In genomic region chr1:93738075-93738622, GRCh38 we compare ENCODE assay signal across 13 cellular contexts. TPM values are rescaled to one million over a fixed set of nuclear protein-coding genes. Genes with fewer than 3 reads are reported as not detected.
DNase-seq lines count a peak whose midpoint lies in the region; ATAC-seq and TF ChIP-seq lines count a peak whose summit lies in the region.
"Had no signal": no experiment of that assay in that cellular context is flagged by ENCODE, and none has a peak within 500 bp of the region (broad histone marks: within the 10 kb centered on the region; RNA-seq: fewer than 3 reads in every experiment).

No MANE protein-coding gene starts in this region.

- H3K4me3 Mint-ChIP-seq in activated T-cell treated with anti-CD3 and anti-CD28 coated beads, Interleukin-2, amount 50 U/mL, for 72 hours = no peak overlapping the region
- H3K4me3 Mint-ChIP-seq in activated T-cell treated with anti-CD3 and anti-CD28 coated beads, Interleukin-2, amount 50 U/mL, for 24 hours = no peak overlapping the region
- no peak overlapping the region for H3K4me3 Mint-ChIP-seq in glutamatergic neuron (ENCODE audit: unreplicated experiment)
- H3K4me3 Mint-ChIP-seq: activated CD4-positive, alpha-beta memory T cell treated with anti-CD3 and anti-CD28 coated beads, Interleukin-2, amount 10 ng/mL, durations not matched to agents 7 days and 5 days; effector memory CD8-positive, alpha-beta T cell had no signal

- no peaks in the 10 kb centered on the region for H3K9me3 ChIP-seq in left ventricle myocardium inferior (replicated peaks)

- no peaks in the 10 kb centered on the region for H3K27me3 Mint-ChIP-seq in activated T-cell treated with anti-CD3 and anti-CD28 coated beads, Interleukin-2, amount 50 U/mL, for 72 hours (ENCODE audit: low read depth)
- no peaks in the 10 kb centered on the region for H3K27me3 Mint-ChIP-seq in activated T-cell treated with anti-CD3 and anti-CD28 coated beads, Interleukin-2, amount 50 U/mL, for 24 hours
- H3K27me3 Mint-ChIP-seq in glutamatergic neuron (ENCODE audit: unreplicated experiment) = peaks cover 4% of the 10 kb centered on the region
- H3K27me3 Mint-ChIP-seq: effector memory CD8-positive, alpha-beta T cell had no signal

- H3K4me3 ChIP-seq in fibroblast of the aortic adventitia (ENCODE audit: low read depth, low read length) = no peak overlapping the region
- no peak overlapping the region for H3K4me3 ChIP-seq in left ventricle myocardium inferior

- DNase-seq in activated T-cell treated with anti-CD3 and anti-CD28 coated beads, Interleukin-2, amount 50 U/mL, for 72 hours = no peak
- DNase-seq in activated T-cell treated with anti-CD3 and anti-CD28 coated beads, Interleukin-2, amount 50 U/mL, for 24 hours = no peak
- DNase-seq in SW480 (ENCODE audit: low spot score) (peak; percentile 85), fibroblast of the aortic adventitia (ENCODE audit: low read depth) (peak; percentile 59), NCI-H748 (lab: John Stamatoyannopoulos, UW; ENCODE audit: unreplicated experiment) (no peak), HT-29 (ENCODE audit: low spot score) (no peak), left ventricle myocardium inferior (no peak), glutamatergic neuron (no peak)
- DNase-seq: 8988T; activated CD4-positive, alpha-beta memory T cell treated with anti-CD3 and anti-CD28 coated beads, Interleukin-2, amount 10 ng/mL, durations not matched to agents 7 days and 5 days; effector memory CD8-positive, alpha-beta T cell; NCI-H446 treated with DMSO at 0.1 percent for 48 hours; stimulated activated CD4-positive, alpha-beta T cell treated with anti-CD3 and anti-CD28 coated beads, Interleukin-15, amount 100 ng/mL, for 24 hours had no signal

- no peaks in the 10 kb centered on the region for H3K4me1 Mint-ChIP-seq in activated T-cell treated with anti-CD3 and anti-CD28 coated beads, Interleukin-2, amount 50 U/mL, for 72 hours (ENCODE audit: low read depth)
- H3K4me1 Mint-ChIP-seq in activated T-cell treated with anti-CD3 and anti-CD28 coated beads, Interleukin-2, amount 50 U/mL, for 24 hours (ENCODE audit: low read depth) = no peaks in the 10 kb centered on the region
- peaks cover 13% of the 10 kb centered on the region for H3K4me1 Mint-ChIP-seq in glutamatergic neuron (ENCODE audit: low read depth, unreplicated experiment)
- H3K4me1 Mint-ChIP-seq: activated CD4-positive, alpha-beta memory T cell treated with anti-CD3 and anti-CD28 coated beads, Interleukin-2, amount 10 ng/mL, durations not matched to agents 7 days and 5 days had no signal

- intact Hi-C loops in left ventricle myocardium inferior (cut with micrococcal nuclease) = no loop called here

- H3K27ac ChIP-seq in left ventricle myocardium inferior (replicated peaks) = no peak overlapping the region

- peak; percentile 45 to 61 for ATAC-seq in activated T-cell treated with anti-CD3 and anti-CD28 coated beads, Interleukin-2, amount 50 U/mL, for 72 hours (replicated peaks in 1 of 2)
- ATAC-seq: effector memory CD8-positive, alpha-beta T cell had no signal

- H3K36me3 ChIP-seq in left ventricle myocardium inferior = no peaks in the 10 kb centered on the region

- H3K27ac Mint-ChIP-seq in activated T-cell treated with anti-CD3 and anti-CD28 coated beads, Interleukin-2, amount 50 U/mL, for 72 hours = no peak overlapping the region
- no peak overlapping the region for H3K27ac Mint-ChIP-seq in activated T-cell treated with anti-CD3 and anti-CD28 coated beads, Interleukin-2, amount 50 U/mL, for 24 hours
- no peak overlapping the region for H3K27ac Mint-ChIP-seq in glutamatergic neuron (ENCODE audit: unreplicated experiment)
- H3K27ac Mint-ChIP-seq: activated CD4-positive, alpha-beta memory T cell treated with anti-CD3 and anti-CD28 coated beads, Interleukin-2, amount 10 ng/mL, durations not matched to agents 7 days and 5 days; effector memory CD8-positive, alpha-beta T cell had no signal

- H3K4me1 ChIP-seq in left ventricle myocardium inferior = peaks cover 15% of the 10 kb centered on the region

- no peaks in the 10 kb centered on the region for H3K9me3 Mint-ChIP-seq in activated T-cell treated with anti-CD3 and anti-CD28 coated beads, Interleukin-2, amount 50 U/mL, for 72 hours
- no peaks in the 10 kb centered on the region for H3K9me3 Mint-ChIP-seq in activated T-cell treated with anti-CD3 and anti-CD28 coated beads, Interleukin-2, amount 50 U/mL, for 24 hours
- no peaks in the 10 kb centered on the region for H3K9me3 Mint-ChIP-seq in glutamatergic neuron (ENCODE audit: unreplicated experiment)
- H3K9me3 Mint-ChIP-seq: activated CD4-positive, alpha-beta memory T cell treated with anti-CD3 and anti-CD28 coated beads, Interleukin-2, amount 10 ng/mL, durations not matched to agents 7 days and 5 days; effector memory CD8-positive, alpha-beta T cell had no signal

- no peak for TF ChIP-seq CTCF in fibroblast of the aortic adventitia (IDR thresholded peaks at IDR 0.05; ENCODE audit: insufficient read depth, low read length)
- TF ChIP-seq CTCF in left ventricle myocardium inferior (IDR thresholded peaks at IDR 0.05; ENCODE audit: borderline replicate concordance) = no peak
- no peak for TF ChIP-seq CTCF in glutamatergic neuron (IDR thresholded peaks at IDR 0.05; ENCODE audit: partially characterized antibody, unreplicated experiment)

- peaks cover 0 to 1% of the 10 kb centered on the region in 2 donors for H3K36me3 Mint-ChIP-seq in activated T-cell treated with anti-CD3 and anti-CD28 coated beads, Interleukin-2, amount 50 U/mL, for 72 hours (ENCODE audit: insufficient read depth in 2 of 2)
- no peaks in the 10 kb centered on the region for H3K36me3 Mint-ChIP-seq in activated T-cell treated with anti-CD3 and anti-CD28 coated beads, Interleukin-2, amount 50 U/mL, for 24 hours (ENCODE audit: low read depth)
- H3K36me3 Mint-ChIP-seq in glutamatergic neuron (ENCODE audit: unreplicated experiment) = peaks cover 5% of the 10 kb centered on the region

- H3K27me3 ChIP-seq in left ventricle myocardium inferior (ENCODE audit: low read depth) = no peaks in the 10 kb centered on the region

RNA-seq across cellular contexts. Expression of gene BCAR3, which starts 56.5 kb away (rescaled TPM):
- 1 to 10 TPM; 3.1 to 3.2 TPM for total RNA-seq in activated T-cell treated with anti-CD3 and anti-CD28 coated beads, Interleukin-2, amount 50 U/mL, for 72 hours
- 20.6 and 34.4 TPM in 2 replicates for total RNA-seq in fibroblast of the aortic adventitia (ENCODE audit: low replicate concordance)
- 48.5 and 49.4 TPM in 2 replicates for total RNA-seq in HT-29 (2014; rRNA removed; shearing (Covaris generic))
- total RNA-seq in left ventricle myocardium inferior = 23.5 TPM
- total RNA-seq in glutamatergic neuron (ENCODE audit: unreplicated experiment) = 12.8 TPM

Comparison
In these comparisons a context has a peak if more than half of its experiments do, and no peak if none do; other contexts are left out.
1. DNase-seq: peak in SW480 (single experiment) and fibroblast of the aortic adventitia (single experiment); none in activated T-cell treated with anti-CD3 and anti-CD28 coated beads, Interleukin-2, amount 50 U/mL, for 72 hours (0 of 2), activated T-cell treated with anti-CD3 and anti-CD28 coated beads, Interleukin-2, amount 50 U/mL, for 24 hours (single experiment), NCI-H748 (single experiment), HT-29 (single experiment), left ventricle myocardium inferior (single experiment) and glutamatergic neuron (single experiment).